8 cellular contexts compared by ENCODE assay signal in the genomic region with DNA sequence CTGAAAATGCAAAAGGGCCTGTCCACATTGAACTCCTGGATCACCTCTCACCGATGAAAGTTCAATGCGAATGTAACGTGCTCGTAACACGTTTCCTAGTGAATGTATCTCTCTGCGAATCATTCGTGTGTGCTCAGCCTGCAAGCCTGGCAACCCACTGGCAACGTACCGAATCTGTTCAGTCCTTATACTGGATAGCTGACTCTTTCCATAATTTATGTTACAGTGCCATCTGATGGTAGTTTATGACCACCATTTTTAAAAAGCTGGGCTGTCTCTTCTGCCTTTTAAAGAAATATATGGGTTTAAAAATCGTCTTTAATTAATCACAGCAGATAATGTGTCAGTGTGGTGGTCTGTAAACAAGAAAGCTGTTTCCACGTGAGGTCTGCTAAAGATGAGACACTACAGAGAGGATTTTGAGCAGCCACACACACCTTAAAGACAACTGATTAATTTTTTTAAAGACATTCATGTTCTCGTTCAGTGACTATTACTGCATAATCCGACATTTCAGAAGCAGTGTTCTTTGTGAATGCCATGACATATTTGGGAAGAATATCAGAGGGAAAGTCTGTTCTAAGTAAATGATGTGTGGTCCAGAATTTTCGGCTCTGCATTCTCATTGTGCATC.
DNase-seq lines count a peak whose midpoint lies in the region; ATAC-seq and TF ChIP-seq lines count a peak whose summit lies in the region.

No MANE protein-coding gene starts in this region.

- H3K14ac ChIP-seq in mesenchymal stem cell (ENCODE audit: low read length in 2 of 2), result no peak overlapping the region

- H3K36me3 Mint-ChIP-seq in activated CD4-positive, alpha-beta memory T cell treated with anti-CD3 and anti-CD28 coated beads for 36 hours, result no peaks in the 10 kb centered on the region
- no peaks in the 10 kb centered on the region for H3K36me3 Mint-ChIP-seq in activated CD4-positive, alpha-beta memory T cell treated with anti-CD3 and anti-CD28 coated beads, Interleukin-2, amount 10 ng/mL, durations not matched to agents 7 days and 5 days (ENCODE audit: low read depth)

- H4K20me1 ChIP-seq in Karpas-422 (ENCODE audit: insufficient read depth, low read depth, low read length), result no peaks in the 10 kb centered on the region

- no peaks in the 10 kb centered on the region for H3K27me3 Mint-ChIP-seq in activated CD4-positive, alpha-beta memory T cell treated with anti-CD3 and anti-CD28 coated beads for 36 hours
- H3K27me3 Mint-ChIP-seq in activated CD4-positive, alpha-beta memory T cell treated with anti-CD3 and anti-CD28 coated beads, Interleukin-2, amount 10 ng/mL, durations not matched to agents 7 days and 5 days, result no peaks in the 10 kb centered on the region

- no peaks in the 10 kb centered on the region for H3K9me3 ChIP-seq in Karpas-422 (ENCODE audit: low read length)
- H3K9me3 ChIP-seq in RWPE2 (ENCODE audit: severe bottlenecking), result no peaks in the 10 kb centered on the region
- no peaks in the 10 kb centered on the region for H3K9me3 ChIP-seq in endocrine pancreas (ENCODE audit: control insufficient read depth, low read length)
- no peaks in the 10 kb centered on the region for H3K9me3 ChIP-seq in mesenchymal stem cell (ENCODE audit: control insufficient read depth, low read length)
- no peaks in the 10 kb centered on the region for H3K9me3 ChIP-seq in upper lobe of right lung

- POLR2A ChIA-PET in activated CD4-positive, alpha-beta memory T cell treated with anti-CD3 and anti-CD28 coated beads for 36 hours (lab: Charles Lee), result no interaction called here
- POLR2A ChIA-PET in activated CD4-positive, alpha-beta memory T cell treated with anti-CD3 and anti-CD28 coated beads, Interleukin-2, amount 10 ng/mL, durations not matched to agents 7 days and 5 days (lab: Charles Lee), result no interaction called here

- CTCF ChIA-PET in activated CD4-positive, alpha-beta memory T cell treated with anti-CD3 and anti-CD28 coated beads for 36 hours (lab: Charles Lee), result interaction anchor here (0.7 to 1.4 kb wide), 3 partner anchors 10 to 1103 kb away, joined by 3 to 6 read pairs (median 3); no protein-coding TSS in a partner anchor
- CTCF ChIA-PET in activated CD4-positive, alpha-beta memory T cell treated with anti-CD3 and anti-CD28 coated beads, Interleukin-2, amount 10 ng/mL, durations not matched to agents 7 days and 5 days (lab: Charles Lee), result interaction anchor here (0.6 kb wide), 1 partner anchor 9 kb away, joined by 3 read pairs; no protein-coding TSS in a partner anchor

- H3K79me2 ChIP-seq in Karpas-422 (ENCODE audit: low read length), result no peaks in the 10 kb centered on the region

- H3K27ac ChIP-seq in Karpas-422 (ENCODE audit: low read length) (no peak overlapping the region), RWPE2 (ENCODE audit: poor library complexity, severe bottlenecking) (no peak overlapping the region), mesenchymal stem cell (ENCODE audit: low read length, poor library complexity, severe bottlenecking) (no peak overlapping the region), upper lobe of right lung (no peak overlapping the region)

- H2AFZ ChIP-seq in Karpas-422 (ENCODE audit: low read length) (no peak overlapping the region), mesenchymal stem cell (ENCODE audit: low read depth, low read length) (no peak overlapping the region)

- no peak overlapping the region for H2BK12ac ChIP-seq in mesenchymal stem cell (ENCODE audit: low read length in 2 of 2)

- peak; percentile 50 for DNase-seq in activated CD4-positive, alpha-beta memory T cell treated with anti-CD3 and anti-CD28 coated beads for 36 hours
- no peak for DNase-seq in activated CD4-positive, alpha-beta memory T cell treated with anti-CD3 and anti-CD28 coated beads, Interleukin-2, amount 10 ng/mL, durations not matched to agents 7 days and 5 days
- DNase-seq in Karpas-422 (peak; percentile 90), RWPE2 (ENCODE audit: low spot score) (no peak), mesenchymal stem cell (peak; percentile 59), upper lobe of right lung (no peak)

- no peak overlapping the region for H2AK5ac ChIP-seq in mesenchymal stem cell (ENCODE audit: low read length, severe bottlenecking)

- WGBS in mesenchymal stem cell, result 63% methylated on average over 8 of the region's 14 CpGs

- no peaks in the 10 kb centered on the region for H3K79me1 ChIP-seq in mesenchymal stem cell (replicated peaks; ENCODE audit: low read length, poor library complexity, severe bottlenecking)

- no peak overlapping the region for H3K4me3 ChIP-seq in Karpas-422 (ENCODE audit: low read length)
- H3K4me3 ChIP-seq in RWPE2 (ENCODE audit: severe bottlenecking), result no peak overlapping the region
- peak overlapping the region; percentile 52 for H3K4me3 ChIP-seq in endocrine pancreas (ENCODE audit: control insufficient read depth, insufficient read depth, low read length)
- H3K4me3 ChIP-seq in mesenchymal stem cell (ENCODE audit: insufficient read depth in 1 of 2, low read depth in 1 of 2, low read length in 2 of 2), result no peak overlapping the region
- no peak overlapping the region for H3K4me3 ChIP-seq in upper lobe of right lung

- intact Hi-C loops in activated CD4-positive, alpha-beta memory T cell treated with anti-CD3 and anti-CD28 coated beads for 36 hours (cut with micrococcal nuclease), result loop anchor here (1.0 to 10.0 kb wide), 2 partner anchors 1103 to 1588 kb away; no protein-coding TSS in a partner anchor
- intact Hi-C loops in upper lobe of right lung (cut with DNase I), result no loop called here

- H3K4me3 Mint-ChIP-seq in activated CD4-positive, alpha-beta memory T cell treated with anti-CD3 and anti-CD28 coated beads for 36 hours, result peak overlapping the region; percentile 16
- no peak overlapping the region for H3K4me3 Mint-ChIP-seq in activated CD4-positive, alpha-beta memory T cell treated with anti-CD3 and anti-CD28 coated beads, Interleukin-2, amount 10 ng/mL, durations not matched to agents 7 days and 5 days

- H3K9ac ChIP-seq in Karpas-422 (ENCODE audit: low read length) (no peak overlapping the region), endocrine pancreas (ENCODE audit: control insufficient read depth, insufficient read depth, low read length) (no peak overlapping the region), mesenchymal stem cell (ENCODE audit: low read length) (peak overlapping the region; percentile 20)

- H3K4me2 ChIP-seq in Karpas-422 (ENCODE audit: low read depth, low read length, poor library complexity, severe bottlenecking) (peak overlapping the region; percentile 22), mesenchymal stem cell (ENCODE audit: low read length, poor library complexity, severe bottlenecking) (peak overlapping the region; percentile 22)

- no peak overlapping the region for H3K23ac ChIP-seq in mesenchymal stem cell (ENCODE audit: low read length in 2 of 2)

- H3K9me3 Mint-ChIP-seq in activated CD4-positive, alpha-beta memory T cell treated with anti-CD3 and anti-CD28 coated beads for 36 hours, result no peaks in the 10 kb centered on the region
- no peaks in the 10 kb centered on the region for H3K9me3 Mint-ChIP-seq in activated CD4-positive, alpha-beta memory T cell treated with anti-CD3 and anti-CD28 coated beads, Interleukin-2, amount 10 ng/mL, durations not matched to agents 7 days and 5 days

- no peak overlapping the region for H3K27ac Mint-ChIP-seq in activated CD4-positive, alpha-beta memory T cell treated with anti-CD3 and anti-CD28 coated beads for 36 hours
- no peak overlapping the region for H3K27ac Mint-ChIP-seq in activated CD4-positive, alpha-beta memory T cell treated with anti-CD3 and anti-CD28 coated beads, Interleukin-2, amount 10 ng/mL, durations not matched to agents 7 days and 5 days

- no peak overlapping the region for H4K8ac ChIP-seq in mesenchymal stem cell (ENCODE audit: low read length)

- H3K27me3 ChIP-seq in Karpas-422 (ENCODE audit: low read length), result no peaks in the 10 kb centered on the region
- no peaks in the 10 kb centered on the region for H3K27me3 ChIP-seq in RWPE2 (ENCODE audit: insufficient read depth, poor library complexity, severe bottlenecking)
- H3K27me3 ChIP-seq in endocrine pancreas (ENCODE audit: control insufficient read depth, insufficient read depth, low read length), result no peaks in the 10 kb centered on the region
- no peaks in the 10 kb centered on the region for H3K27me3 ChIP-seq in mesenchymal stem cell (ENCODE audit: control insufficient read depth in 1 of 2, insufficient read depth in 1 of 2, low read length in 2 of 2)
- no peaks in the 10 kb centered on the region for H3K27me3 ChIP-seq in upper lobe of right lung

- no peak overlapping the region for H3K4ac ChIP-seq in mesenchymal stem cell (ENCODE audit: low read depth in 1 of 2, low read length in 2 of 2)

- H4K91ac ChIP-seq in mesenchymal stem cell (ENCODE audit: low read length), result no peak overlapping the region

- peak; percentile 67 for TF ChIP-seq CTCF in RWPE2 (IDR thresholded peaks at IDR 0.05; ENCODE audit: poor library complexity, severe bottlenecking)
- TF ChIP-seq CTCF in upper lobe of right lung (IDR thresholded peaks at IDR 0.05), result peak; percentile 57

- H3K18ac ChIP-seq in mesenchymal stem cell (ENCODE audit: low read depth in 1 of 2, low read length in 2 of 2), result no peak overlapping the region

- H3K4me1 ChIP-seq in Karpas-422 (ENCODE audit: low read length) (peaks cover 23% of the 10 kb centered on the region), RWPE2 (ENCODE audit: insufficient read depth, poor library complexity, severe bottlenecking) (peaks cover 12% of the 10 kb centered on the region), endocrine pancreas (ENCODE audit: control insufficient read depth, insufficient read depth, low read length) (no peaks in the 10 kb centered on the region), mesenchymal stem cell (ENCODE audit: control insufficient read depth, insufficient read depth, low read depth, low read length) (peaks cover 3% of the 10 kb centered on the region), upper lobe of right lung (peaks cover 5% of the 10 kb centered on the region)

- no peaks in the 10 kb centered on the region for H3K36me3 ChIP-seq in Karpas-422 (ENCODE audit: insufficient read depth, low read length)
- H3K36me3 ChIP-seq in RWPE2 (ENCODE audit: low read depth), result no peaks in the 10 kb centered on the region
- no peaks in the 10 kb centered on the region for H3K36me3 ChIP-seq in endocrine pancreas (ENCODE audit: control insufficient read depth, insufficient read depth, low read length)
- H3K36me3 ChIP-seq in mesenchymal stem cell (ENCODE audit: control insufficient read depth in 1 of 2, insufficient read depth in 2 of 2, low read depth in 1 of 2, low read length in 2 of 2), result no peaks in the 10 kb centered on the region
- no peaks in the 10 kb centered on the region for H3K36me3 ChIP-seq in upper lobe of right lung

- H2BK5ac ChIP-seq in mesenchymal stem cell (ENCODE audit: low read depth, low read length, poor library complexity, severe bottlenecking), result no peak overlapping the region

- H3K9me2 ChIP-seq in Karpas-422 (replicated peaks; ENCODE audit: insufficient read depth, low read length), result no peaks in the 10 kb centered on the region

- no peak overlapping the region for H2BK120ac ChIP-seq in mesenchymal stem cell (ENCODE audit: low read depth, low read length)

- no peak overlapping the region for H2BK15ac ChIP-seq in mesenchymal stem cell (ENCODE audit: low read depth, poor library complexity, severe bottlenecking)

- H3K4me1 Mint-ChIP-seq in activated CD4-positive, alpha-beta memory T cell treated with anti-CD3 and anti-CD28 coated beads for 36 hours (ENCODE audit: low read depth), result peaks cover 6% of the 10 kb centered on the region
- peaks cover 2% of the 10 kb centered on the region for H3K4me1 Mint-ChIP-seq in activated CD4-positive, alpha-beta memory T cell treated with anti-CD3 and anti-CD28 coated beads, Interleukin-2, amount 10 ng/mL, durations not matched to agents 7 days and 5 days

- ATAC-seq in RWPE2 (ENCODE audit: low read depth) (peak; percentile 56; the same call in 2 of the 3 replicates), upper lobe of right lung (peak; percentile 86), HG02938 (IDR thresholded peaks at IDR 0.05; ENCODE audit: unreplicated experiment) (no peak)

Comparison
In these comparisons a context has a peak if more than half of its experiments do, and no peak if none do; other contexts are left out.
1. DNase-seq: peak in activated CD4-positive, alpha-beta memory T cell treated with anti-CD3 and anti-CD28 coated beads for 36 hours (single experiment), Karpas-422 (single experiment) and mesenchymal stem cell (single experiment); none in activated CD4-positive, alpha-beta memory T cell treated with anti-CD3 and anti-CD28 coated beads, Interleukin-2, amount 10 ng/mL, durations not matched to agents 7 days and 5 days (single experiment), RWPE2 (single experiment) and upper lobe of right lung (single experiment).